16 cellular contexts compared by ENCODE assay signal in genomic region chr20:24838551-24839530, GRCh38.
A peak's percentile ranks its signal among the peaks of the same experiment; 100 is the strongest.
DNase-seq lines count a peak whose midpoint lies in the region; ATAC-seq and TF ChIP-seq lines count a peak whose summit lies in the region.
"Had no signal": no experiment of that assay in that cellular context is flagged by ENCODE, and none has a peak within 500 bp of the region (broad histone marks: within the 10 kb centered on the region; RNA-seq: fewer than 3 reads in every experiment).

No MANE protein-coding gene starts in this region.

- H3K4me3 ChIP-seq in cardiac fibroblast (replicated peaks in 1 of 2; ENCODE audit: low read depth in 2 of 2, low read length in 2 of 2) (no peak overlapping the region), smooth muscle cell (no peak overlapping the region), endodermal cell (ENCODE audit: low read length) (no peak overlapping the region)

- H3K9me3 Mint-ChIP-seq in activated CD8-positive, alpha-beta memory T cell treated with anti-CD3 and anti-CD28 coated beads, Interleukin-2, amount 10 ng/mL, durations not matched to agents 7 days and 5 days (ENCODE audit: low read depth) = no peaks in the 10 kb centered on the region
- H3K9me3 Mint-ChIP-seq in HFFc6 (no peaks in the 10 kb centered on the region), endodermal cell (no peaks in the 10 kb centered on the region)
- H3K9me3 Mint-ChIP-seq: activated CD4-positive, alpha-beta memory T cell treated with anti-CD3 and anti-CD28 coated beads, Interleukin-2, amount 10 ng/mL, durations not matched to agents 7 days and 5 days had no signal

- peaks cover 3% of the 10 kb centered on the region for H3K27me3 ChIP-seq in smooth muscle cell (ENCODE audit: low read depth)
- H3K27me3 ChIP-seq in endodermal cell (ENCODE audit: control insufficient read depth, insufficient read depth, low read length, poor library complexity, severe bottlenecking) = no peaks in the 10 kb centered on the region

- CTCF ChIA-PET in activated CD8-positive, alpha-beta memory T cell treated with anti-CD3 and anti-CD28 coated beads, Interleukin-2, amount 10 ng/mL, durations not matched to agents 7 days and 5 days (lab: Charles Lee) = no interaction called here

- no peaks in the 10 kb centered on the region for H3K9me3 ChIP-seq in smooth muscle cell (replicated peaks; ENCODE audit: low read depth)
- no peaks in the 10 kb centered on the region for H3K9me3 ChIP-seq in endodermal cell (ENCODE audit: control insufficient read depth, low read length)

- H3K27ac Mint-ChIP-seq in activated CD8-positive, alpha-beta memory T cell treated with anti-CD3 and anti-CD28 coated beads, Interleukin-2, amount 10 ng/mL, durations not matched to agents 7 days and 5 days = no peak overlapping the region
- H3K27ac Mint-ChIP-seq in HFFc6 (peak overlapping the region; percentile 72), endodermal cell (no peak overlapping the region)
- H3K27ac Mint-ChIP-seq: activated CD4-positive, alpha-beta memory T cell treated with anti-CD3 and anti-CD28 coated beads, Interleukin-2, amount 10 ng/mL, durations not matched to agents 7 days and 5 days had no signal

- ATAC-seq in activated CD8-positive, alpha-beta memory T cell treated with anti-CD3 and anti-CD28 coated beads, Interleukin-2, amount 10 ng/mL, durations not matched to agents 7 days and 5 days = peak; percentile 30
- no peak for ATAC-seq in HG03571 (IDR thresholded peaks at IDR 0.05; ENCODE audit: unreplicated experiment)
- ATAC-seq: HCT116 had no signal

- WGBS in smooth muscle cell (ENCODE audit: low lambda C conversion rate) = 93% methylated on average over 8 of the region's 8 CpGs
- WGBS in endodermal cell (ENCODE audit: insufficient coverage in 1 of 2, insufficient read length in 1 of 2), 2 experiments = 94 to 100% methylated on average over 7 to 8 of the region's 8 CpGs

- H3K79me2 ChIP-seq in smooth muscle cell (ENCODE audit: low read depth) = no peaks in the 10 kb centered on the region

- no peak overlapping the region for H3K27ac ChIP-seq in smooth muscle cell (ENCODE audit: low read depth)
- no peak overlapping the region for H3K27ac ChIP-seq in endodermal cell (ENCODE audit: low read depth, low read length)

- H3K36me3 ChIP-seq in smooth muscle cell (ENCODE audit: low read depth) (no peaks in the 10 kb centered on the region), endodermal cell (ENCODE audit: control insufficient read depth, insufficient read depth, low read length) (no peaks in the 10 kb centered on the region)

- TF ChIP-seq CTCF in HFFc6 (IDR thresholded peaks at IDR 0.05) = no peak
- TF ChIP-seq CTCF in cardiac fibroblast (IDR thresholded peaks at IDR 0.05; ENCODE audit: low read depth, low read length) = no peak
- no peak for TF ChIP-seq CTCF in smooth muscle cell (IDR thresholded peaks at IDR 0.05; ENCODE audit: borderline replicate concordance, insufficient read depth, poor library complexity, severe bottlenecking)
- TF ChIP-seq CTCF in endodermal cell (conservative IDR thresholded peaks at IDR 0.05) = no peak

- H3K9ac ChIP-seq in smooth muscle cell (ENCODE audit: low read depth) = no peak overlapping the region
- no peak overlapping the region for H3K9ac ChIP-seq in endodermal cell (ENCODE audit: extremely low read depth, low read length, poor library complexity, severe bottlenecking)

- DNase-seq in activated CD8-positive, alpha-beta memory T cell treated with anti-CD3 and anti-CD28 coated beads, Interleukin-2, amount 10 ng/mL, durations not matched to agents 7 days and 5 days = peak; percentile 35
- DNase-seq in activated CD8-positive, alpha-beta memory T cell treated with anti-CD3 and anti-CD28 coated beads, Interleukin-2, amount 50 U/mL, for 48 hours = no peak
- DNase-seq in HFFc6 = peak; percentile 35
- DNase-seq in cardiac fibroblast (ENCODE audit: low read depth in 2 of 2) = peak; percentile 3 to 11
- no peak for DNase-seq in smooth muscle cell (lab: John Stamatoyannopoulos, UW; ENCODE audit: unreplicated experiment)
- DNase-seq in endodermal cell = no peak
- no peak for DNase-seq in NCI-H82 treated with DMSO at 0.1 percent for 48 hours (lab: John Stamatoyannopoulos, UW; ENCODE audit: unreplicated experiment)
- DNase-seq: activated CD4-positive, alpha-beta memory T cell treated with anti-CD3 and anti-CD28 coated beads, Interleukin-2, amount 10 ng/mL, durations not matched to agents 7 days and 5 days; amygdala; COR-L47; KG1; NCI-H146; NCI-H345; stimulated activated CD4-positive, alpha-beta T cell treated with anti-CD3 and anti-CD28 coated beads, Interleukin-15, amount 100 ng/mL, for 24 hours had no signal

- H3K36me3 Mint-ChIP-seq in activated CD8-positive, alpha-beta memory T cell treated with anti-CD3 and anti-CD28 coated beads, Interleukin-2, amount 10 ng/mL, durations not matched to agents 7 days and 5 days = no peaks in the 10 kb centered on the region
- H3K36me3 Mint-ChIP-seq in HFFc6 (ENCODE audit: low read depth) (no peaks in the 10 kb centered on the region), endodermal cell (ENCODE audit: low read depth) (no peaks in the 10 kb centered on the region)

- no peaks in the 10 kb centered on the region for H3F3A ChIP-seq in smooth muscle cell (ENCODE audit: low read depth)

- H4K20me1 ChIP-seq in smooth muscle cell (ENCODE audit: low read depth) = no peaks in the 10 kb centered on the region

- no peak overlapping the region for H2AFZ ChIP-seq in smooth muscle cell (ENCODE audit: low read depth)

- peaks cover 31% of the 10 kb centered on the region for H3K27me3 Mint-ChIP-seq in activated CD8-positive, alpha-beta memory T cell treated with anti-CD3 and anti-CD28 coated beads, Interleukin-2, amount 10 ng/mL, durations not matched to agents 7 days and 5 days
- H3K27me3 Mint-ChIP-seq in HFFc6 (ENCODE audit: insufficient read depth) (peaks cover 5% of the 10 kb centered on the region; the same call in 1 of the 2 replicates), endodermal cell (ENCODE audit: insufficient read depth) (peaks cover 2% of the 10 kb centered on the region)

- peaks cover 10% of the 10 kb centered on the region for H3K4me1 Mint-ChIP-seq in activated CD8-positive, alpha-beta memory T cell treated with anti-CD3 and anti-CD28 coated beads, Interleukin-2, amount 10 ng/mL, durations not matched to agents 7 days and 5 days
- peaks cover 65% of the 10 kb centered on the region for H3K4me1 Mint-ChIP-seq in HFFc6 (ENCODE audit: low read depth)
- H3K4me1 Mint-ChIP-seq in endodermal cell = peaks cover 24% of the 10 kb centered on the region

- no peak overlapping the region for H3K4me3 Mint-ChIP-seq in activated CD8-positive, alpha-beta memory T cell treated with anti-CD3 and anti-CD28 coated beads, Interleukin-2, amount 10 ng/mL, durations not matched to agents 7 days and 5 days
- peak overlapping the region; percentile 6; the same call in 1 of the 2 replicates for H3K4me3 Mint-ChIP-seq in HFFc6
- no peak overlapping the region for H3K4me3 Mint-ChIP-seq in endodermal cell
- H3K4me3 Mint-ChIP-seq: activated CD4-positive, alpha-beta memory T cell treated with anti-CD3 and anti-CD28 coated beads, Interleukin-2, amount 10 ng/mL, durations not matched to agents 7 days and 5 days had no signal

- H3K4me1 ChIP-seq in smooth muscle cell (ENCODE audit: low read depth) (peaks cover 10% of the 10 kb centered on the region), endodermal cell (ENCODE audit: control insufficient read depth, insufficient read depth, low read length) (peaks cover 18% of the 10 kb centered on the region)

- H3K4me2 ChIP-seq in smooth muscle cell = peak overlapping the region; percentile 22

Comparison
In these comparisons a context has a peak if more than half of its experiments do, and no peak if none do; other contexts are left out.
1. DNase-seq: peak in activated CD8-positive, alpha-beta memory T cell treated with anti-CD3 and anti-CD28 coated beads, Interleukin-2, amount 10 ng/mL, durations not matched to agents 7 days and 5 days (single experiment), HFFc6 (single experiment) and cardiac fibroblast (2 of 2); none in activated CD8-positive, alpha-beta memory T cell treated with anti-CD3 and anti-CD28 coated beads, Interleukin-2, amount 50 U/mL, for 48 hours (single experiment), smooth muscle cell (single experiment), endodermal cell (single experiment) and NCI-H82 treated with DMSO at 0.1 percent for 48 hours (single experiment).